In genomic region chr1:224181453-224181810, GRCh38 we compare ENCODE assay signal across 1 cellular context.
TF ChIP-seq lines count a peak whose summit lies in the region.

No MANE protein-coding gene starts in this region.

TF ChIP-seq in GM23338, 12 proteins besides CTCF, POLR2A, EP300 and RAD21 (continued from another document):
- TF ChIP-seq ZNF462 (CRISPR knock-in tag; IDR thresholded peaks at IDR 0.05), result no peak
TF ChIP-seq in GM23338: peak in this region for 0.
